In genomic region chr10:44386546-44387052, GRCh38 we compare ENCODE assay signal across 1 cellular context.
TF ChIP-seq lines count a peak whose summit lies in the region.

No MANE protein-coding gene starts in this region.

TF ChIP-seq in HepG2, 621 proteins besides CTCF, POLR2A, EP300 and RAD21 (continued from another document):
- TF ChIP-seq GZF1 (CRISPR knock-in tag; IDR thresholded peaks at IDR 0.05): no peak
- TF ChIP-seq KDM6A (CRISPR knock-in tag; IDR thresholded peaks at IDR 0.05; ENCODE audit: low read depth): no peak
- no peak for TF ChIP-seq ZNF597 (CRISPR knock-in tag; IDR thresholded peaks at IDR 0.05)
- TF ChIP-seq HNF1A (IDR thresholded peaks at IDR 0.05; ENCODE audit: low read depth): no peak
- TF ChIP-seq HNF1A (CRISPR knock-in tag; IDR thresholded peaks at IDR 0.05; ENCODE audit: borderline replicate concordance): no peak
- peak; percentile 23; the same call in 1 of the 2 replicates for TF ChIP-seq THAP11 (CRISPR knock-in tag; IDR thresholded peaks at IDR 0.05)
- no peak for TF ChIP-seq RARG (CRISPR knock-in tag; IDR thresholded peaks at IDR 0.05; ENCODE audit: low read depth)
- no peak for TF ChIP-seq ARHGAP35 (CRISPR knock-in tag; IDR thresholded peaks at IDR 0.05; ENCODE audit: borderline replicate concordance)
- TF ChIP-seq CCDC6 (CRISPR knock-in tag; IDR thresholded peaks at IDR 0.05): no peak
- peak; percentile 43; the same call in 1 of the 2 replicates for TF ChIP-seq ZNF747 (CRISPR knock-in tag; IDR thresholded peaks at IDR 0.05; ENCODE audit: borderline replicate concordance)
- no peak for TF ChIP-seq STAT5B (CRISPR knock-in tag; IDR thresholded peaks at IDR 0.05)
- peak in 1 of 2 experiments; percentile 50; a peak in 1 of 4 replicates for TF ChIP-seq KLF16 (CRISPR knock-in tag; IDR thresholded peaks at IDR 0.05)
- no peak for TF ChIP-seq KLF11 (CRISPR knock-in tag; IDR thresholded peaks at IDR 0.05)
- no peak for TF ChIP-seq ZNF891 (CRISPR knock-in tag; IDR thresholded peaks at IDR 0.05)
- TF ChIP-seq PREB (CRISPR knock-in tag; IDR thresholded peaks at IDR 0.05): no peak
- TF ChIP-seq MZF1 (CRISPR knock-in tag; IDR thresholded peaks at IDR 0.05; ENCODE audit: borderline replicate concordance): no peak
- no peak for TF ChIP-seq POLR2AphosphoS5 (IDR thresholded peaks at IDR 0.05; ENCODE audit: low read depth, low read length)
- TF ChIP-seq MLX (CRISPR knock-in tag; IDR thresholded peaks at IDR 0.05): no peak
- TF ChIP-seq KDM4B (CRISPR knock-in tag; IDR thresholded peaks at IDR 0.05): no peak
- no peak for TF ChIP-seq PITX1 (CRISPR knock-in tag; IDR thresholded peaks at IDR 0.05)
- TF ChIP-seq ZNF549 (CRISPR knock-in tag; IDR thresholded peaks at IDR 0.05): no peak
- no peak for TF ChIP-seq ZFP41 (CRISPR knock-in tag; IDR thresholded peaks at IDR 0.05; ENCODE audit: borderline replicate concordance)
- no peak for TF ChIP-seq MEIS1 (CRISPR knock-in tag; IDR thresholded peaks at IDR 0.05; ENCODE audit: borderline replicate concordance)
- peak; percentile 62; the same call in 1 of the 2 replicates for TF ChIP-seq ZFP91 (CRISPR knock-in tag; IDR thresholded peaks at IDR 0.05; ENCODE audit: borderline replicate concordance)
- TF ChIP-seq RORA (CRISPR knock-in tag; IDR thresholded peaks at IDR 0.05): no peak
- TF ChIP-seq HIC2 (CRISPR knock-in tag; IDR thresholded peaks at IDR 0.05; ENCODE audit: low read depth): no peak
- 0 out of 2 replicates have a peak, but pooled peaks have one; percentile 22 for TF ChIP-seq HOXA3 (CRISPR knock-in tag; IDR thresholded peaks at IDR 0.05)
- TF ChIP-seq FOXK1 (CRISPR knock-in tag; IDR thresholded peaks at IDR 0.05; ENCODE audit: borderline replicate concordance, low read depth): 0 out of 2 replicates have a peak, but pooled peaks have one; percentile 30
- no peak for TF ChIP-seq EZH2 (conservative IDR thresholded peaks at IDR 0.05; ENCODE audit: low read depth, low read length)
- no peak for TF ChIP-seq ZBTB4 (CRISPR knock-in tag; IDR thresholded peaks at IDR 0.05; ENCODE audit: borderline replicate concordance)
- TF ChIP-seq LCORL (IDR thresholded peaks at IDR 0.05): no peak
- TF ChIP-seq LCORL (CRISPR knock-in tag; IDR thresholded peaks at IDR 0.05): peak; percentile 54; the same call in 1 of the 2 replicates
- TF ChIP-seq CEBPB (IDR thresholded peaks at IDR 0.05; ENCODE audit: borderline replicate concordance, low read depth, low read length): no peak
- no peak for TF ChIP-seq MXD3 (CRISPR knock-in tag; IDR thresholded peaks at IDR 0.05)
- no peak for TF ChIP-seq TFDP1 (CRISPR knock-in tag; IDR thresholded peaks at IDR 0.05; ENCODE audit: borderline replicate concordance)
- TF ChIP-seq RXRA (CRISPR knock-in tag; IDR thresholded peaks at IDR 0.05): no peak
- TF ChIP-seq NFYC (CRISPR knock-in tag; IDR thresholded peaks at IDR 0.05): no peak
- no peak for TF ChIP-seq MED13 (CRISPR knock-in tag; IDR thresholded peaks at IDR 0.05)
- TF ChIP-seq HDAC1 (CRISPR knock-in tag; IDR thresholded peaks at IDR 0.05): no peak
- TF ChIP-seq KDM5A (IDR thresholded peaks at IDR 0.05; ENCODE audit: borderline replicate concordance, low read length): no peak
- TF ChIP-seq RAD51 (IDR thresholded peaks at IDR 0.05; ENCODE audit: borderline replicate concordance): no peak
- no peak for TF ChIP-seq ATF6 (CRISPR knock-in tag; conservative IDR thresholded peaks at IDR 0.05)
- TF ChIP-seq ZNF468 (CRISPR knock-in tag; IDR thresholded peaks at IDR 0.05): no peak
- no peak for TF ChIP-seq DNMT3B (CRISPR knock-in tag; conservative IDR thresholded peaks at IDR 0.05)
TF ChIP-seq in HepG2: peak in this region for 73.
